9 cellular contexts compared by ENCODE assay signal in genomic region chr2:47345584-47345913, GRCh38. TPM values are rescaled to one million over a fixed set of nuclear protein-coding genes. Genes with fewer than 3 reads are reported as not detected.
DNase-seq lines count a peak whose midpoint lies in the region; ATAC-seq and TF ChIP-seq lines count a peak whose summit lies in the region.
"Had no signal": no experiment of that assay in that cellular context is flagged by ENCODE, and none has a peak within 500 bp of the region (broad histone marks: within the 10 kb centered on the region; RNA-seq: fewer than 3 reads in every experiment).

No MANE protein-coding gene starts in this region.

- peak overlapping the region; percentile 45 to 79 for H3K9ac ChIP-seq in colonic mucosa (ENCODE audit: low read depth in 2 of 2, low read length in 2 of 2)

- peak overlapping the region in 1 of 2 donors; percentile 32 for H3K4me3 ChIP-seq in right atrium auricular region
- H3K4me3 ChIP-seq in colonic mucosa: peak overlapping the region; percentile 17
- peak overlapping the region; percentile 51 to 57 for H3K4me3 ChIP-seq in muscle layer of duodenum (ENCODE audit: low read depth in 1 of 2, low read length in 2 of 2)

- H3K4me1 ChIP-seq in right atrium auricular region (peaks cover 0 to 21% of the 10 kb centered on the region in 2 donors), colonic mucosa (peaks cover 4% of the 10 kb centered on the region), muscle layer of duodenum (ENCODE audit: control insufficient read depth in 1 of 2, insufficient read depth in 2 of 2, low read length in 2 of 2) (peaks cover 7 to 18% of the 10 kb centered on the region in 2 donors)

- ATAC-seq in left ventricle myocardium superior (peak; percentile 13), GM19395 (IDR thresholded peaks at IDR 0.05; ENCODE audit: unreplicated experiment) (no peak), HG02870 (IDR thresholded peaks at IDR 0.05; ENCODE audit: unreplicated experiment) (no peak)

- H3K27ac ChIP-seq in right atrium auricular region: peak overlapping the region in 1 of 2 donors; percentile 58
- H3K27ac ChIP-seq in colonic mucosa: peak overlapping the region; percentile 91
- H3K27ac ChIP-seq in muscle layer of duodenum (ENCODE audit: low read length): peak overlapping the region; percentile 79

- TF ChIP-seq CTCF in right atrium auricular region (IDR thresholded peaks at IDR 0.05) (no peak), colonic mucosa (IDR thresholded peaks at IDR 0.05) (no peak)

- no peaks in the 10 kb centered on the region for H3K27me3 ChIP-seq in right atrium auricular region
- no peaks in the 10 kb centered on the region for H3K27me3 ChIP-seq in colonic mucosa
- H3K27me3 ChIP-seq in muscle layer of duodenum (ENCODE audit: low read depth, low read length): no peaks in the 10 kb centered on the region

- DNase-seq in left ventricle myocardium superior (no peak), right atrium auricular region (ENCODE audit: low spot score) (no peak), colonic mucosa (no peak), NCI-H69 (lab: John Stamatoyannopoulos, UW) (no peak)
- no peak for DNase-seq in stimulated activated CD4-positive, alpha-beta T cell treated with anti-CD3 and anti-CD28 coated beads, Interleukin-2, amount 100 ng/mL, for 24 hours
- DNase-seq: activated naive CD8-positive, alpha-beta T cell treated with anti-CD3 and anti-CD28 coated beads, Interleukin-2, amount 10 ng/mL, durations not matched to agents 7 days and 5 days had no signal

- no peaks in the 10 kb centered on the region for H3K9me3 ChIP-seq in right atrium auricular region
- H3K9me3 ChIP-seq in colonic mucosa: no peaks in the 10 kb centered on the region
- no peaks in the 10 kb centered on the region for H3K9me3 ChIP-seq in muscle layer of duodenum (ENCODE audit: control insufficient read depth in 1 of 2, low read length in 2 of 2)

- intact Hi-C loops in left ventricle myocardium superior (cut with micrococcal nuclease): no loop called here
- intact Hi-C loops in colonic mucosa (cut with DNase I): no loop called here

- H3K36me3 ChIP-seq in right atrium auricular region: no peaks in the 10 kb centered on the region
- no peaks in the 10 kb centered on the region for H3K36me3 ChIP-seq in colonic mucosa
- no peaks in the 10 kb centered on the region for H3K36me3 ChIP-seq in muscle layer of duodenum (ENCODE audit: control insufficient read depth in 1 of 2, insufficient read depth in 2 of 2, low read length in 2 of 2)

RNA-seq across cellular contexts. Expression of gene EPCAM, which starts 23.6 kb away (rescaled TPM):
- total RNA-seq in left ventricle myocardium superior (not detected), right atrium auricular region (under 1 TPM in 1 of 2 donors, not detected in 1; 0.47 TPM), colonic mucosa (1,000 to 10,000 TPM; 1,354 to 1,578 TPM)
- total RNA-seq: activated naive CD8-positive, alpha-beta T cell treated with anti-CD3 and anti-CD28 coated beads, Interleukin-2, amount 10 ng/mL, durations not matched to agents 7 days and 5 days had no signal

RNA-seq across cellular contexts. Expression of gene MSH2, which starts 57.4 kb away (rescaled TPM):
- total RNA-seq in left ventricle myocardium superior (16.2 TPM), right atrium auricular region (1 to 10 TPM; 4.3 to 8.9 TPM), colonic mucosa (10 to 100 TPM; 16.5 to 35.1 TPM)

Comparison
In these comparisons a context has a peak if more than half of its experiments do, and no peak if none do; other contexts are left out.
1. RNA of gene EPCAM, which starts 23.6 kb away (total RNA-seq): 1,354 to 1,578 TPM in colonic mucosa; 0.47 TPM in right atrium auricular region and not detected in left ventricle myocardium superior (single experiment); every median in the first group is over 100 times any median in the second.